8 cellular contexts compared by ENCODE assay signal in the genomic region with DNA sequence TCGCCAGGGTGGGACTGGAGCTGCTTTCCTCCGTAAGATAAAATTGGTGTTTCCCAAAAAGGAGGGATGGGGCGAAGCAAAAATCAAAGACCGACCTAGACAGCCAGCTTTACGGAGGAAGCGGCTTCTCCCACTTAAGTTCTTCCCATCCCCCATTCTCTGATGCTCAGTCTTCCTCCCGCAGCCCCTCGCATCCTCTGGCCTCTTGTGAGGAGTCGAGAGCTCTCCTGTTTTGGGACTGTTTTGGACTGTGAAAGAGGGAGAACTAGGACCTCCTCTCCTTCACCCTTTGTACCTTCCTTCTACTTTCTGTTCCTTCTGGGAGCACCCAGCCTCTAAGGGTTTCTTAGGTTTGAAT. TPM values are rescaled to one million over a fixed set of nuclear protein-coding genes. Genes with fewer than 3 reads are reported as not detected.
DNase-seq lines count a peak whose midpoint lies in the region; ATAC-seq and TF ChIP-seq lines count a peak whose summit lies in the region.

No MANE protein-coding gene starts in this region.

- TF ChIP-seq EP300 in esophagus muscularis mucosa (IDR thresholded peaks at IDR 0.05) = no peak

- WGBS in esophagus muscularis mucosa = 1% methylated on average over 9 of the region's 9 CpGs

- H3K36me3 ChIP-seq in esophagus muscularis mucosa = no peaks in the 10 kb centered on the region

- peak overlapping the region; percentile 83 for H3K27ac ChIP-seq in RWPE1
- peak overlapping the region; percentile 89 to 92 (median 90) for H3K27ac ChIP-seq in esophagus muscularis mucosa (replicated peaks in 1 of 4)

- ATAC-seq in GM21390 (IDR thresholded peaks at IDR 0.05; ENCODE audit: unreplicated experiment) = no peak

- intact Hi-C loops in esophagus muscularis mucosa (cut with DNase I) = loop anchor here (10.0 kb wide), 1 partner anchor 228 kb away; no protein-coding TSS in a partner anchor

- no peaks in the 10 kb centered on the region for H3K9me3 ChIP-seq in esophagus muscularis mucosa

- H3K27me3 ChIP-seq in esophagus muscularis mucosa = no peaks in the 10 kb centered on the region

- TF ChIP-seq POLR2A in esophagus muscularis mucosa (IDR thresholded peaks at IDR 0.05; ENCODE audit: low read depth) = no peak

- H3K4me1 ChIP-seq in esophagus muscularis mucosa = peaks cover 46 to 85% (median 77%) of the 10 kb centered on the region in 4 donors

- DNase-seq in NCI-H146 (lab: John Stamatoyannopoulos, UW) (peak; percentile 19), NCI-H146 treated with DMSO at 0.1 percent for 48 hours (lab: John Stamatoyannopoulos, UW; ENCODE audit: unreplicated experiment) (no peak), RWPE1 (ENCODE audit: low spot score) (no peak), esophagus muscularis mucosa (ENCODE audit: extremely low spot score) (no peak), pons (ENCODE audit: low spot score) (peak; percentile 30), germinal center (ENCODE audit: low spot score) (no peak), NCI-H345 (lab: John Stamatoyannopoulos, UW) (no peak)

- POLR2A ChIA-PET in RWPE1 (lab: Yijun Ruan, JAX; ENCODE audit: low non-redundant PET) = interaction anchor here (0.6 kb wide), 1 partner anchor 39 kb away, joined by 5 read pairs; no protein-coding TSS in a partner anchor

- CTCF ChIA-PET in RWPE1 (lab: Yijun Ruan, JAX) = interaction anchor here (0.6 kb wide), 1 partner anchor 75 kb away, joined by 3 read pairs; no protein-coding TSS in a partner anchor

- no peak for TF ChIP-seq CTCF in RWPE1 (conservative IDR thresholded peaks at IDR 0.05; ENCODE audit: low read depth)
- TF ChIP-seq CTCF in esophagus muscularis mucosa (IDR thresholded peaks at IDR 0.05) = no peak

- peak overlapping the region; percentile 78 to 94 (median 88) for H3K4me3 ChIP-seq in esophagus muscularis mucosa

RNA-seq across cellular contexts. Expression of a gene that starts 0.6 kb away (rescaled TPM):
- 10 to 100 TPM; 16.2 to 26.9 (median 19.0) TPM for total RNA-seq in esophagus muscularis mucosa

Comparison
In these comparisons a context has a peak if more than half of its experiments do, and no peak if none do; other contexts are left out.
1. DNase-seq: peak in NCI-H146 (single experiment) and pons (single experiment); none in NCI-H146 treated with DMSO at 0.1 percent for 48 hours (single experiment), RWPE1 (single experiment), esophagus muscularis mucosa (single experiment), germinal center (single experiment) and NCI-H345 (single experiment).